In the genomic region with DNA sequence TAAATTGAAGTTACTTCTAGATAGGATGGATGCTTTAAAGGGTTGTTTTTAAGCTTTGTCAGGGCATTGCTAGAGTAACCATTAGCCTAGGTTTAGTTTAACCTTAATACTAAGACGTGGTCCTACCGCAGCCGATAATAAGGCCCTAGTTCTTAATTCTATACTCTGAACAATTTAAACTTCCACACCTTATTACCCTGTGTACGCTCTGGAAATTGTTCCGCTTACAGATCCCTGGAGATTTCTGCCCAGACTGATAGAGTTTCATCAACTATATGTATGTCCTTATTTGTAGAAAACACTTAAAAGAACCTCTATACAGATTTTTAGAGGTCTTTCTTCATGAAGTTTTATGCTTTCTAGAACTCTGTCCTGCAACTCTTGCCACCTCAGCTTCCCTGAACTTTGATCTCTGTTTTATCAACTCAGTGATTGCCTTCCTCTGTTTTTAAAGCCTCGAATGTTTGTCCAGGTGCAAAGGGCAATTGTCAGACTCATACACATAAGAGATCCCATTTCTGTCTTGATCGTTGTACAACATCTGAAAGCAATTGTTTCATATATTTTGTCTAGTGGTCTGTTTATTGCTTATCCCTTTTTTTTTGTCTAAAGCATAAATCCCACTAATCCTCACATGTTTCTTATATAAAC, we compare ENCODE assay signal across 21 cellular contexts.
DNase-seq lines count a peak whose midpoint lies in the region; ATAC-seq, FAIRE-seq and TF ChIP-seq lines count a peak whose summit lies in the region.
"Had no signal": no experiment of that assay in that cellular context is flagged by ENCODE, and none has a peak within 500 bp of the region (broad histone marks: within the 10 kb centered on the region; RNA-seq: fewer than 3 reads in every experiment).

No MANE protein-coding gene starts in this region.

- FAIRE-seq in small intestine (lab: Jason Lieb, UNC): no peak
- FAIRE-seq in GM19239 (lab: Jason Lieb, UNC): no peak
- FAIRE-seq: GM12878, K562 had no signal

- intact Hi-C loops in esophagus squamous epithelium (cut with DNase I): no loop called here

- WGBS in small intestine, 3 donors: 13 to 46% (median 27%) methylated on average over 7 of the region's 7 CpGs
- WGBS in esophagus squamous epithelium, 2 donors: 51% methylated on average over 7 of the region's 7 CpGs

- H3K36me3 ChIP-seq in small intestine (ENCODE audit: control insufficient read depth in 2 of 2, insufficient read depth in 2 of 2, low read length in 2 of 2) (no peaks in the 10 kb centered on the region), esophagus squamous epithelium (no peaks in the 10 kb centered on the region)
- H3K36me3 ChIP-seq: SJCRH30 had no signal

- no peak for TF ChIP-seq POLR2A in esophagus squamous epithelium (IDR thresholded peaks at IDR 0.05)

- H3K9me3 ChIP-seq in small intestine (ENCODE audit: control insufficient read depth, low read depth) (peaks cover 2% of the 10 kb centered on the region), esophagus squamous epithelium (no peaks in the 10 kb centered on the region)
- H3K9me3 ChIP-seq: SJCRH30 had no signal

- peak; percentile 98 for ATAC-seq in left lobe of liver
- ATAC-seq: GM12878, HCT116, K562, PC-3 had no signal

- H3K4me1 ChIP-seq in small intestine (ENCODE audit: control insufficient read depth in 2 of 2, insufficient read depth in 1 of 2, low read depth in 1 of 2, low read length in 1 of 2): no peaks in the 10 kb centered on the region
- no peaks in the 10 kb centered on the region for H3K4me1 ChIP-seq in esophagus squamous epithelium
- H3K4me1 ChIP-seq: SJCRH30 had no signal

- DNase-seq in DMS53 (lab: John Stamatoyannopoulos, UW) (peak; percentile 54), DMS53 treated with DMSO at 0.1 percent for 48 hours (lab: John Stamatoyannopoulos, UW; ENCODE audit: unreplicated experiment) (no peak), NCI-H69 (lab: John Stamatoyannopoulos, UW) (peak; percentile 20), left lobe of liver (ENCODE audit: low spot score) (peak; percentile 42), small intestine (peak; percentile 85), NCI-H1092 treated with DMSO at 0.1 percent for 48 hours (lab: John Stamatoyannopoulos, UW) (no peak), GM19239 (ENCODE audit: insufficient read length, low spot score) (no peak), esophagus squamous epithelium (lab: John Stamatoyannopoulos, UW) (no peak)
- DNase-seq: 8988T, DMS 273 treated with DMSO at 0.1 percent for 48 hours, EL, GOT3, NCI-H2029 treated with DMSO at 0.1 percent for 48 hours, NCI-H2171, NCI-H774, PC-3, RPMI8226, SJCRH30 had no signal

- H3K27me3 ChIP-seq in small intestine (ENCODE audit: control insufficient read depth in 2 of 2, insufficient read depth in 2 of 2, low read length in 2 of 2) (no peaks in the 10 kb centered on the region), esophagus squamous epithelium (no peaks in the 10 kb centered on the region)
- H3K27me3 ChIP-seq: SJCRH30 had no signal

- H3K27ac ChIP-seq in small intestine (ENCODE audit: low read depth in 1 of 2, low read length in 1 of 2): no peak overlapping the region
- H3K27ac ChIP-seq in esophagus squamous epithelium: no peak overlapping the region
- H3K27ac ChIP-seq: SJCRH30 had no signal

- no peak for TF ChIP-seq CTCF in esophagus squamous epithelium (IDR thresholded peaks at IDR 0.05)

- no peak overlapping the region for H3K4me3 ChIP-seq in small intestine (ENCODE audit: low read depth in 1 of 2, low read length in 2 of 2)
- no peak overlapping the region for H3K4me3 ChIP-seq in esophagus squamous epithelium
- H3K4me3 ChIP-seq: GM12878, K562, SJCRH30 had no signal

Comparison
In these comparisons a context has a peak if more than half of its experiments do, and no peak if none do; other contexts are left out.
1. DNase-seq: peak in DMS53 (single experiment), NCI-H69 (single experiment), left lobe of liver (single experiment) and small intestine (single experiment); none in DMS53 treated with DMSO at 0.1 percent for 48 hours (single experiment), NCI-H1092 treated with DMSO at 0.1 percent for 48 hours (single experiment), GM19239 (single experiment) and esophagus squamous epithelium (single experiment).